12 cellular contexts compared by ENCODE assay signal in genomic region chr1:234541281-234541975, GRCh38.
DNase-seq lines count a peak whose midpoint lies in the region; ATAC-seq and TF ChIP-seq lines count a peak whose summit lies in the region.
"Had no signal": no experiment of that assay in that cellular context is flagged by ENCODE, and none has a peak within 500 bp of the region (broad histone marks: within the 10 kb centered on the region; RNA-seq: fewer than 3 reads in every experiment).

No MANE protein-coding gene starts in this region.

- H3K4me3 ChIP-seq in AG10803 (ENCODE audit: low read length) (no peak overlapping the region), neural cell (ENCODE audit: low read length) (no peak overlapping the region)
- H3K4me3 ChIP-seq: pancreas, upper lobe of right lung had no signal

- H4K20me1 ChIP-seq in neural cell (ENCODE audit: insufficient read depth) = no peaks in the 10 kb centered on the region

- DNase-seq in AG10803 (ENCODE audit: low read depth) (peak; percentile 49), HCEC 1CT (peak; percentile 33), caudate nucleus (lab: John Stamatoyannopoulos, UW) (no peak), omental fat pad (ENCODE audit: low spot score) (no peak), NCI-H748 (lab: John Stamatoyannopoulos, UW; ENCODE audit: unreplicated experiment) (no peak)
- DNase-seq: brain microvascular endothelial cell, KBM-7, upper lobe of right lung had no signal

- H2AFZ ChIP-seq in neural cell (ENCODE audit: low read depth, low read length) = no peak overlapping the region

- TF ChIP-seq RAD21 in neural cell (conservative IDR thresholded peaks at IDR 0.05) = no peak

- no peaks in the 10 kb centered on the region for H3K27me3 ChIP-seq in neural cell (ENCODE audit: insufficient read depth, low read depth, low read length)
- H3K27me3 ChIP-seq: brain microvascular endothelial cell, pancreas, upper lobe of right lung had no signal

- ATAC-seq in omental fat pad (ENCODE audit: low FRiP score) (no peak), GM21529 (IDR thresholded peaks at IDR 0.05; ENCODE audit: unreplicated experiment) (no peak), GM19467 (IDR thresholded peaks at IDR 0.05; ENCODE audit: unreplicated experiment) (no peak)
- ATAC-seq: pancreas, upper lobe of right lung had no signal

- H3K79me2 ChIP-seq in neural cell (replicated peaks; ENCODE audit: insufficient read depth, low read length) = no peaks in the 10 kb centered on the region

- TF ChIP-seq EP300 in neural cell (conservative IDR thresholded peaks at IDR 0.05; ENCODE audit: poor library complexity, severe bottlenecking) = no peak

- no peak overlapping the region for H3K4me2 ChIP-seq in neural cell (ENCODE audit: low read length)

- peaks cover 17% of the 10 kb centered on the region for H3F3A ChIP-seq in neural cell (ENCODE audit: insufficient read depth, low read length, poor library complexity, severe bottlenecking)

- no peaks in the 10 kb centered on the region for H3K36me3 ChIP-seq in neural cell (ENCODE audit: insufficient read depth, low read length)
- H3K36me3 ChIP-seq: brain microvascular endothelial cell, pancreas, upper lobe of right lung had no signal

- no peak for TF ChIP-seq CTCF in AG10803 (conservative IDR thresholded peaks at IDR 0.05; ENCODE audit: low read length)
- no peak for TF ChIP-seq CTCF in neural cell (IDR thresholded peaks at IDR 0.05; ENCODE audit: poor library complexity, severe bottlenecking)
- no peak for TF ChIP-seq CTCF in omental fat pad (IDR thresholded peaks at IDR 0.05)

- H3K9ac ChIP-seq in neural cell (ENCODE audit: low read length) = peak overlapping the region; percentile 87

- H3K27ac ChIP-seq in caudate nucleus (ENCODE audit: low read depth, low read length) (peak overlapping the region; percentile 99), neural cell (ENCODE audit: low read length) (peak overlapping the region; percentile 99)
- H3K27ac ChIP-seq: brain microvascular endothelial cell, pancreas, upper lobe of right lung had no signal

- H3K9me3 ChIP-seq in neural cell (ENCODE audit: low read length) = no peaks in the 10 kb centered on the region
- H3K9me3 ChIP-seq: pancreas, upper lobe of right lung had no signal

- H3K9me2 ChIP-seq in neural cell (ENCODE audit: insufficient read depth, low read length) = no peaks in the 10 kb centered on the region

TF ChIP-seq in neural cell, 6 proteins besides CTCF, POLR2A, EP300 and RAD21:
- TF ChIP-seq TAF1 (IDR thresholded peaks at IDR 0.05; ENCODE audit: low read depth) = no peak

Comparison
In these comparisons a context has a peak if more than half of its experiments do, and no peak if none do; other contexts are left out.
1. DNase-seq: peak in AG10803 (single experiment) and HCEC 1CT (single experiment); none in caudate nucleus (0 of 61), omental fat pad (single experiment) and NCI-H748 (single experiment).